ENCODE assay signal across 8 cellular contexts in the genomic region with DNA sequence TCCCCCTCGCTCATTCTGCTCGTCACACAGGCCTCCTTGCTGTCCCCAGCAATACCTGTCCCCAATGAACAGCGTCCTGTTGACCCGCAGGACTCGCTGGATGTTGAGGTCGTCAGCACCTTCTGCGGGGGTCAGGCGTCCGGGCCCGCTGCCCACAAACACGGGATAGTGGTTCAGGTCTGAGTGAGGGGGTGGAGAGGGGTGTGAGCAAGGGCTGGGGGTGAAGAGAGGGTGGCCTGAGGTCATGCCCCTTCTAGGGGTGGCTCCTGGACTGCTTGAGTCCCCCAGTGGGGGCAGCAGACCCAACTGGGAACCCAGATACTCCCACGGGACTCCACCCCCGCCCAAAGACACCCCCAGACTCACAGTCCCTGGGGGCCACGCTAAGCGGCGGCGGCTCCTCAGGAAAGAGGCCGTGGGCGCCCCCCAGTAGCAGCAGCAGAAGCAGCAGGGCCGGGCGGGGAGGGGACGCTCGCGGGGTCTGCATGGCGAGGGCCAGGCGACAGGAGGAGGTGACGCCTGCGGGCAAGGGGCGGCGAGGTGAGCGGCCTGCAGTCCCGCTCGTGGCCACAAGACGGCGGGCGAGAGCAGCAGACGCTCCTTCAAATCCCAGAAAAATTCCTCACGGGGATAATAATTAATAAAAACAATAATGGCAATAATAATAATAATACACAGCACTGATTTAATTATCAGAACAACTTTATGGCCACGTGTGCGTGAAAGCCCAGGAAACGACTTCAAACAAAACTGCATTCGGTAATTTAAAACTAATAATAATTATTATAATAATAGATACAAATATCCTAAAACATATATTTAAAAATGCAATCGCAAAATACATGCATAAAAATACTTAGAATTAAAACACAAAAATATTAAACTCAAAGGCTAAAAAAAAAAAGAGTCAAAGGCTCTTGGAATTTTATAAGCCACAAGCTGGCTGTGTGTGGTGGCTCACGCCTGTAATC. TPM values are rescaled to one million over a fixed set of nuclear protein-coding genes. Genes with fewer than 3 reads are reported as not detected.
A peak's percentile ranks its signal among the peaks of the same experiment; 100 is the strongest.
DNase-seq lines count a peak whose midpoint lies in the region; ATAC-seq and TF ChIP-seq lines count a peak whose summit lies in the region.

No MANE protein-coding gene starts in this region.

- TF ChIP-seq CTCF in DOHH2 (IDR thresholded peaks at IDR 0.05; ENCODE audit: low read depth, low read length, poor library complexity, severe bottlenecking) (peak; percentile 72), KMS-11 (conservative IDR thresholded peaks at IDR 0.05; ENCODE audit: low read depth, low read length) (peak; percentile 90), tibial nerve (IDR thresholded peaks at IDR 0.05) (peak; percentile 90 to 100 (median 99))

- H3K36me3 Mint-ChIP-seq in activated naive CD4-positive, alpha-beta T cell treated with anti-CD3 and anti-CD28 coated beads, Interleukin-2, amount 10 ng/mL, durations not matched to agents 7 days and 5 days, result no peaks in the 10 kb centered on the region

- H3K9me3 Mint-ChIP-seq in activated naive CD4-positive, alpha-beta T cell treated with anti-CD3 and anti-CD28 coated beads, Interleukin-2, amount 10 ng/mL, durations not matched to agents 7 days and 5 days, result peaks cover 1% of the 10 kb centered on the region

- H3K9ac ChIP-seq in KMS-11, result no peak overlapping the region

- CTCF ChIA-PET in activated naive CD4-positive, alpha-beta T cell treated with anti-CD3 and anti-CD28 coated beads, Interleukin-2, amount 10 ng/mL, durations not matched to agents 7 days and 5 days (lab: Charles Lee), result interaction anchor here (0.6 to 1.7 kb wide), 3 partner anchors 9 to 35 kb away, joined by 4 to 5 read pairs (median 5); no protein-coding TSS in a partner anchor

- H3K4me1 Mint-ChIP-seq in activated naive CD4-positive, alpha-beta T cell treated with anti-CD3 and anti-CD28 coated beads, Interleukin-2, amount 10 ng/mL, durations not matched to agents 7 days and 5 days, result peaks cover 4% of the 10 kb centered on the region

- TF ChIP-seq POLR2A in tibial nerve (IDR thresholded peaks at IDR 0.05), result no peak

- no peaks in the 10 kb centered on the region for H3K9me2 ChIP-seq in DOHH2 (replicated peaks; ENCODE audit: control insufficient read depth, low read length)

- no peaks in the 10 kb centered on the region for H4K20me1 ChIP-seq in DOHH2 (ENCODE audit: control insufficient read depth, insufficient read depth, low read depth, low read length)
- no peaks in the 10 kb centered on the region for H4K20me1 ChIP-seq in KMS-11 (ENCODE audit: insufficient read depth)

- no peak overlapping the region for H3K4me3 Mint-ChIP-seq in activated naive CD4-positive, alpha-beta T cell treated with anti-CD3 and anti-CD28 coated beads, Interleukin-2, amount 10 ng/mL, durations not matched to agents 7 days and 5 days

- H3K9me3 ChIP-seq in DOHH2 (ENCODE audit: control insufficient read depth, insufficient read depth, low read length) (no peaks in the 10 kb centered on the region), tibial nerve (no peaks in the 10 kb centered on the region)

- H3K79me2 ChIP-seq in DOHH2 (ENCODE audit: control insufficient read depth, low read length) (no peaks in the 10 kb centered on the region), KMS-11 (ENCODE audit: insufficient read depth, low read depth) (no peaks in the 10 kb centered on the region)

- H3F3A ChIP-seq in DOHH2 (ENCODE audit: control insufficient read depth, insufficient read depth), result 0 out of 2 replicates have a peak, but pooled peaks cover 3% of the 10 kb centered on the region

- H3K36me3 ChIP-seq in DOHH2 (ENCODE audit: control insufficient read depth, low read length), result no peaks in the 10 kb centered on the region
- H3K36me3 ChIP-seq in KMS-11 (ENCODE audit: insufficient read depth), result no peaks in the 10 kb centered on the region
- no peaks in the 10 kb centered on the region for H3K36me3 ChIP-seq in tibial nerve

- no peak for TF ChIP-seq EP300 in tibial nerve (IDR thresholded peaks at IDR 0.05)

- H3K27me3 ChIP-seq in DOHH2 (ENCODE audit: control insufficient read depth, low read length), result no peaks in the 10 kb centered on the region
- peaks cover 7% of the 10 kb centered on the region; the same call in 1 of the 2 replicates for H3K27me3 ChIP-seq in KMS-11 (ENCODE audit: insufficient read depth, low read depth)
- H3K27me3 ChIP-seq in tibial nerve, result peaks cover 0 to 8% of the 10 kb centered on the region in 2 donors

- H3K4me1 ChIP-seq in DOHH2 (ENCODE audit: control insufficient read depth, low read length) (no peaks in the 10 kb centered on the region), KMS-11 (ENCODE audit: low read depth, poor library complexity, severe bottlenecking) (no peaks in the 10 kb centered on the region), tibial nerve (peaks cover 0 to 4% (median 0%) of the 10 kb centered on the region in 4 donors)

- H3K27me3 Mint-ChIP-seq in activated naive CD4-positive, alpha-beta T cell treated with anti-CD3 and anti-CD28 coated beads, Interleukin-2, amount 10 ng/mL, durations not matched to agents 7 days and 5 days, result peaks cover 13% of the 10 kb centered on the region

- H3K27ac Mint-ChIP-seq in activated naive CD4-positive, alpha-beta T cell treated with anti-CD3 and anti-CD28 coated beads, Interleukin-2, amount 10 ng/mL, durations not matched to agents 7 days and 5 days, result no peak overlapping the region

- H2AFZ ChIP-seq in KMS-11 (ENCODE audit: low read depth), result no peak overlapping the region; the same call in 1 of the 2 replicates

- WGBS in tibial nerve, 2 donors, result 29% methylated on average over 37 to 44 of the region's 44 CpGs

- H3K27ac ChIP-seq in DOHH2 (ENCODE audit: low read depth, low read length), result no peak overlapping the region
- H3K27ac ChIP-seq in KMS-11, result no peak overlapping the region
- peak overlapping the region in 1 of 4 donors; percentile 66 for H3K27ac ChIP-seq in tibial nerve

- peak; percentile 55 for DNase-seq in activated naive CD4-positive, alpha-beta T cell treated with anti-CD3 and anti-CD28 coated beads, Interleukin-2, amount 10 ng/mL, durations not matched to agents 7 days and 5 days
- DNase-seq in islet precursor cell (peak; percentile 75), tibial nerve (ENCODE audit: low spot score in 2 of 2) (no peak), KG1 (lab: John Stamatoyannopoulos, UW) (no peak), H4 (ENCODE audit: low spot score) (no peak)

- ATAC-seq in HG02938 (IDR thresholded peaks at IDR 0.05; ENCODE audit: unreplicated experiment), result no peak

- no peak overlapping the region for H3K4me2 ChIP-seq in DOHH2 (ENCODE audit: low read length)
- no peak overlapping the region for H3K4me2 ChIP-seq in KMS-11

- H3K4me3 ChIP-seq in DOHH2 (ENCODE audit: low read length), result no peak overlapping the region
- no peak overlapping the region for H3K4me3 ChIP-seq in KMS-11 (IDR thresholded peaks at IDR 0.05; ENCODE audit: insufficient read depth, low read depth, low read length)
- peak overlapping the region in 2 of 4 donors; percentile 7 to 42 for H3K4me3 ChIP-seq in tibial nerve

RNA-seq across cellular contexts. Expression of a gene that starts 1.2 kb away (rescaled TPM):
- 10 to 100 TPM in 2 of 4 donors, 1 to 10 TPM in 2; 1.5 to 18.6 (median 7.4) TPM for total RNA-seq in tibial nerve
- 7.5 and 8.4 TPM in 2 replicates for total RNA-seq in H4 (2014; rRNA removed; shearing (Covaris generic))

RNA-seq across cellular contexts. Expression of a gene that starts 18.4 kb away (rescaled TPM):
- 1 to 10 TPM in 3 of 4 donors, under 1 TPM in 1; 0.66 to 2.5 (median 1.4) TPM for total RNA-seq in tibial nerve
- total RNA-seq in H4 (2014; rRNA removed; shearing (Covaris generic)), result 0.29 and 0.43 TPM in 2 replicates

RNA-seq across cellular contexts. Expression of a gene that starts 23.2 kb away (rescaled TPM):
- total RNA-seq in tibial nerve, result 10 to 100 TPM; 12.0 to 26.7 (median 19.1) TPM
- total RNA-seq in H4 (2014; rRNA removed; shearing (Covaris generic)), result 0.25 TPM in 1 of 2 replicates, not detected in the other

RNA-seq across cellular contexts. Expression of a gene that starts 40.0 kb away (rescaled TPM):
- 100 to 1,000 TPM in 3 of 4 donors, 10 to 100 TPM in 1; 65.1 to 689 (median 138) TPM for total RNA-seq in tibial nerve
- 0.75 and 1.4 TPM in 2 replicates for total RNA-seq in H4 (2014; rRNA removed; shearing (Covaris generic))

Comparison
In these comparisons a context has a peak if more than half of its experiments do, and no peak if none do; other contexts are left out.
1. DNase-seq: peak in activated naive CD4-positive, alpha-beta T cell treated with anti-CD3 and anti-CD28 coated beads, Interleukin-2, amount 10 ng/mL, durations not matched to agents 7 days and 5 days (single experiment) and islet precursor cell (single experiment); none in tibial nerve (0 of 2), KG1 (single experiment) and H4 (single experiment).
2. RNA of a gene that starts 23.2 kb away (total RNA-seq): 12.0 to 26.7 TPM in tibial nerve; 0.25 TPM in H4; every median in the first group is over 10 times any median in the second.
3. Peak in every context shown above with its lines, with median percentiles within 50 percentile points of each other: CTCF ChIP-seq.